Comparison of ENCODE assay signal across 37 cellular contexts in genomic region chr7:131276190-131276589, GRCh38.
"Had no signal": no experiment of that assay in that cellular context is flagged by ENCODE, and none has a peak within 500 bp of the region (broad histone marks: within the 10 kb centered on the region; RNA-seq: fewer than 3 reads in every experiment).

No MANE protein-coding gene starts in this region.

- FAIRE-seq: bronchial epithelial cell had no signal

- H3K4me1 ChIP-seq: ascending aorta had no signal

- H3K36me3 ChIP-seq: ascending aorta, cardiac muscle cell had no signal

- H3K4me3 Mint-ChIP-seq: activated B cell treated with CpG ODN at 0.5 μM for 24 hours; activated CD4-positive, alpha-beta memory T cell treated with anti-CD3 and anti-CD28 coated beads for 36 hours; activated CD4-positive, alpha-beta T cell treated with anti-CD3 and anti-CD28 coated beads, Interleukin-2, amount 10 ng/mL, durations not matched to agents 24 days and 14 days; activated CD8-positive, alpha-beta T cell treated with anti-CD3 and anti-CD28 coated beads for 36 hours; activated naive CD4-positive, alpha-beta T cell treated with anti-CD3 and anti-CD28 coated beads, Interleukin-2, amount 10 ng/mL, durations not matched to agents 7 days and 5 days; activated naive CD4-positive, alpha-beta T cell treated with anti-CD3 and anti-CD28 coated beads, Interleukin-2, amount 50 U/mL, for 24 hours; activated naive CD8-positive, alpha-beta T cell; activated naive CD8-positive, alpha-beta T cell treated with anti-CD3 and anti-CD28 coated beads, Interleukin-2, amount 10 ng/mL, durations not matched to agents 7 days and 5 days; activated naive CD8-positive, alpha-beta T cell treated with anti-CD3 and anti-CD28 coated beads, Interleukin-2, amount 50 U/mL, for 24 hours; activated T-cell treated with anti-CD3 and anti-CD28 coated beads, Interleukin-2, amount 50 U/mL, for 4 hours; activated T-cell treated with anti-CD3 and anti-CD28 coated beads, Interleukin-2, amount 50 U/mL, for 72 hours; activated T-helper 1 cell treated with anti-CD3 and anti-CD28 coated beads, Interleukin-12 subunit alpha, Interleukin-12 subunit beta, Interleukin-2, Interleukin-4 antibody, amounts not matched to agents 30 ng/mL and 10 ng/mL and 1 ng/mL, durations not matched to agents 14 hours and 24 hours and 36 hours; brain; central memory CD8-positive, alpha-beta T cell; T-helper 1 cell treated with Interleukin-12 subunit alpha and Interleukin-12 subunit beta and Interleukin-4 antibody, amounts not matched to agents 30 μg/mL and 1 μg/mL, for 36 hours; T-helper 2 cell treated with Interferon-gamma antibody and Interleukin-4, amounts not matched to agents 5 μg/mL and 100 μg/mL, for 36 hours had no signal

- H3K9me3 ChIP-seq: ascending aorta had no signal

- H3K27ac Mint-ChIP-seq: activated B cell treated with CpG ODN at 0.5 μM for 24 hours; activated CD4-positive, alpha-beta memory T cell treated with anti-CD3 and anti-CD28 coated beads for 36 hours; activated CD4-positive, alpha-beta T cell treated with anti-CD3 and anti-CD28 coated beads, Interleukin-2, amount 10 ng/mL, durations not matched to agents 24 days and 14 days; activated CD8-positive, alpha-beta T cell treated with anti-CD3 and anti-CD28 coated beads for 36 hours; activated naive CD4-positive, alpha-beta T cell treated with anti-CD3 and anti-CD28 coated beads, Interleukin-2, amount 10 ng/mL, durations not matched to agents 7 days and 5 days; activated naive CD4-positive, alpha-beta T cell treated with anti-CD3 and anti-CD28 coated beads, Interleukin-2, amount 50 U/mL, for 24 hours; activated naive CD8-positive, alpha-beta T cell; activated naive CD8-positive, alpha-beta T cell treated with anti-CD3 and anti-CD28 coated beads, Interleukin-2, amount 10 ng/mL, durations not matched to agents 7 days and 5 days; activated naive CD8-positive, alpha-beta T cell treated with anti-CD3 and anti-CD28 coated beads, Interleukin-2, amount 50 U/mL, for 24 hours; activated T-cell treated with anti-CD3 and anti-CD28 coated beads, Interleukin-2, amount 50 U/mL, for 72 hours; activated T-helper 1 cell treated with anti-CD3 and anti-CD28 coated beads, Interleukin-12 subunit alpha, Interleukin-12 subunit beta, Interleukin-2, Interleukin-4 antibody, amounts not matched to agents 30 ng/mL and 10 ng/mL and 1 ng/mL, durations not matched to agents 14 hours and 24 hours and 36 hours; activated T-helper 2 cell treated with anti-CD3 and anti-CD28 coated beads, Interferon-gamma antibody, Interleukin-2, Interleukin-4, amounts not matched to agents 10 μg/mL and 5 μg/mL and 100 μg/mL, durations not matched to agents 14 hours and 24 hours and 36 hours; brain; T-helper 1 cell treated with Interleukin-12 subunit alpha and Interleukin-12 subunit beta and Interleukin-4 antibody, amounts not matched to agents 30 μg/mL and 1 μg/mL, for 36 hours; T-helper 2 cell treated with Interferon-gamma antibody and Interleukin-4, amounts not matched to agents 5 μg/mL and 100 μg/mL, for 36 hours had no signal

- H3K4me1 Mint-ChIP-seq: activated CD4-positive, alpha-beta T cell treated with anti-CD3 and anti-CD28 coated beads, Interleukin-2, amount 10 ng/mL, durations not matched to agents 24 days and 14 days; activated naive CD4-positive, alpha-beta T cell treated with anti-CD3 and anti-CD28 coated beads, Interleukin-2, amount 10 ng/mL, durations not matched to agents 7 days and 5 days; activated naive CD4-positive, alpha-beta T cell treated with anti-CD3 and anti-CD28 coated beads, Interleukin-2, amount 50 U/mL, for 24 hours; activated naive CD8-positive, alpha-beta T cell treated with anti-CD3 and anti-CD28 coated beads, Interleukin-2, amount 10 ng/mL, durations not matched to agents 7 days and 5 days; activated naive CD8-positive, alpha-beta T cell treated with anti-CD3 and anti-CD28 coated beads, Interleukin-2, amount 50 U/mL, for 24 hours; brain; central memory CD8-positive, alpha-beta T cell had no signal

- H3K27ac ChIP-seq: ascending aorta, cardiac muscle cell, VCaP had no signal

- H3K27me3 ChIP-seq: ascending aorta, cardiac muscle cell had no signal

- ATAC-seq: activated CD8-positive, alpha-beta T cell treated with anti-CD3 and anti-CD28 coated beads for 36 hours; activated naive CD8-positive, alpha-beta T cell treated with anti-CD3 and anti-CD28 coated beads, Interleukin-2, amount 50 U/mL, for 24 hours; activated T-cell treated with anti-CD3 and anti-CD28 coated beads, Interleukin-2, amount 50 U/mL, for 4 hours; activated T-cell treated with anti-CD3 and anti-CD28 coated beads, Interleukin-2, amount 50 U/mL, for 72 hours had no signal

- H3K27me3 Mint-ChIP-seq: activated B cell treated with CpG ODN at 0.5 μM for 24 hours; activated CD4-positive, alpha-beta memory T cell treated with anti-CD3 and anti-CD28 coated beads for 36 hours; activated CD4-positive, alpha-beta T cell treated with anti-CD3 and anti-CD28 coated beads, Interleukin-2, amount 10 ng/mL, durations not matched to agents 24 days and 14 days; activated CD8-positive, alpha-beta T cell treated with anti-CD3 and anti-CD28 coated beads for 36 hours; activated naive CD4-positive, alpha-beta T cell treated with anti-CD3 and anti-CD28 coated beads, Interleukin-2, amount 10 ng/mL, durations not matched to agents 7 days and 5 days; activated naive CD4-positive, alpha-beta T cell treated with anti-CD3 and anti-CD28 coated beads, Interleukin-2, amount 50 U/mL, for 24 hours; activated naive CD8-positive, alpha-beta T cell; activated naive CD8-positive, alpha-beta T cell treated with anti-CD3 and anti-CD28 coated beads, Interleukin-2, amount 10 ng/mL, durations not matched to agents 7 days and 5 days; activated naive CD8-positive, alpha-beta T cell treated with anti-CD3 and anti-CD28 coated beads, Interleukin-2, amount 50 U/mL, for 24 hours; central memory CD8-positive, alpha-beta T cell had no signal

- H3K9me3 Mint-ChIP-seq: activated CD4-positive, alpha-beta memory T cell treated with anti-CD3 and anti-CD28 coated beads for 36 hours; activated CD8-positive, alpha-beta T cell treated with anti-CD3 and anti-CD28 coated beads for 36 hours; activated naive CD4-positive, alpha-beta T cell treated with anti-CD3 and anti-CD28 coated beads, Interleukin-2, amount 10 ng/mL, durations not matched to agents 7 days and 5 days; activated naive CD8-positive, alpha-beta T cell treated with anti-CD3 and anti-CD28 coated beads, Interleukin-2, amount 50 U/mL, for 24 hours; activated T-cell treated with anti-CD3 and anti-CD28 coated beads, Interleukin-2, amount 50 U/mL, for 4 hours; activated T-helper 1 cell treated with anti-CD3 and anti-CD28 coated beads, Interleukin-12 subunit alpha, Interleukin-12 subunit beta, Interleukin-2, Interleukin-4 antibody, amounts not matched to agents 30 ng/mL and 10 ng/mL and 1 ng/mL, durations not matched to agents 14 hours and 24 hours and 36 hours; central memory CD8-positive, alpha-beta T cell had no signal

- DNase-seq: activated B cell treated with CpG ODN at 0.5 μM for 24 hours; activated CD4-positive, alpha-beta memory T cell treated with anti-CD3 and anti-CD28 coated beads for 36 hours; activated CD4-positive, alpha-beta T cell treated with anti-CD3 and anti-CD28 coated beads for 4 hours; activated CD4-positive, alpha-beta T cell treated with anti-CD3 and anti-CD28 coated beads, Interleukin-2, amount 10 ng/mL, durations not matched to agents 24 days and 14 days; activated CD4-positive, alpha-beta T cell treated with anti-CD3 and anti-CD28 coated beads, Interleukin-2, amount 50 U/mL, for 1 hour; activated CD4-positive, alpha-beta T cell treated with anti-CD3 and anti-CD28 coated beads, Interleukin-2, amount 50 U/mL, for 4 hours; activated CD4-positive, CD25-positive, alpha-beta regulatory T cell treated with anti-CD3 and anti-CD28 coated beads, Interleukin-2, amount 50 U/mL, for 72 hours; activated CD8-positive, alpha-beta memory T cell treated with anti-CD3 and anti-CD28 coated beads, Interleukin-2, amount 50 U/mL, for 4 hours; activated CD8-positive, alpha-beta T cell treated with anti-CD3 and anti-CD28 coated beads for 36 hours; activated effector memory CD4-positive, alpha-beta T cell treated with Interleukin-2 at 50 U/mL for 16 hours; activated gamma-delta T cell; activated naive CD4-positive, alpha-beta T cell treated with anti-CD3 and anti-CD28 coated beads, Interleukin-2, amount 10 ng/mL, durations not matched to agents 7 days and 5 days; activated naive CD4-positive, alpha-beta T cell treated with Interleukin-2 at 50 U/mL for 16 hours; activated naive CD8-positive, alpha-beta T cell treated with anti-CD3 and anti-CD28 coated beads, Interleukin-2, amount 10 ng/mL, durations not matched to agents 7 days and 5 days; activated naive CD8-positive, alpha-beta T cell treated with anti-CD3 and anti-CD28 coated beads, Interleukin-2, amount 50 U/mL, for 24 hours; activated T-cell treated with anti-CD3 and anti-CD28 coated beads for 4 hours; activated T-cell treated with anti-CD3 and anti-CD28 coated beads, Interleukin-2, amount 50 U/mL, for 1 hour; activated T-cell treated with anti-CD3 and anti-CD28 coated beads, Interleukin-2, amount 50 U/mL, for 4 hours; activated T-cell treated with anti-CD3 and anti-CD28 coated beads, Interleukin-2, amount 50 U/mL, for 72 hours; amygdala; anterior cingulate cortex; cerebellar nuclear complex; T-helper 1 cell; T-helper 2 cell; T-helper 9 cell had no signal

- H3K36me3 Mint-ChIP-seq: activated CD4-positive, alpha-beta memory T cell treated with anti-CD3 and anti-CD28 coated beads for 36 hours; activated naive CD4-positive, alpha-beta T cell treated with anti-CD3 and anti-CD28 coated beads, Interleukin-2, amount 10 ng/mL, durations not matched to agents 7 days and 5 days; activated naive CD4-positive, alpha-beta T cell treated with anti-CD3 and anti-CD28 coated beads, Interleukin-2, amount 50 U/mL, for 24 hours; brain had no signal

- H3K4me3 ChIP-seq: ascending aorta, cardiac muscle cell had no signal
